29 cellular contexts compared by ENCODE assay signal in the genomic region with DNA sequence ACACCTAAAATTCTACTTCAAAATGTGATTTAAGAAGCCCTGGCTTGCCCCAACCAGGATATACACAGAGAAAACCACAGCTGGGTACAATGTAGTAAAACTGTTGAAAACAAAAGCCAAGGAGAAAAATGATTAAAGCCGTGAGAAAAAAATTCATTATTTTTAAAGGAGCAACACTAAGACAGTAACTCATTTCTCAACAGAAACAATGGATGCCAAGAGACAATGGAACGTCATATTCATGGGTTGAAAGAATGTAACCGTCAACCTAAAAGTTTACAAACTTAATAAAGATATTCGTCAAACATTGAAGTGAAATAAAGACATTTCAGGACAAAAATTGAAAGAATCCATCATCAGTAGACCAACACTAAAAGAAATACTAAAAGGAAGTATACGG.
"Had no signal": no experiment of that assay in that cellular context is flagged by ENCODE, and none has a peak within 500 bp of the region (broad histone marks: within the 10 kb centered on the region; RNA-seq: fewer than 3 reads in every experiment).

No MANE protein-coding gene starts in this region.

- H3K27ac ChIP-seq: stomach, suprapubic skin, testis, thoracic aorta, thyroid gland, tibial artery, tibial nerve, transverse colon, upper lobe of left lung, upper lobe of right lung, uterus, vagina had no signal

- H3K36me3 Mint-ChIP-seq: stimulated activated effector memory CD8-positive, alpha-beta T cell treated with anti-CD3 and anti-CD28 coated beads, Interleukin-12 subunit alpha, Interleukin-12 subunit beta, amount 100 ng/mL, for 72 hours; stimulated activated memory B cell treated with anti-CD40 and anti-IgM and Interleukin-4, amounts not matched to agents 10 μg/mL and 1 μg/mL and 100 μg/mL, for 72 hours; stimulated activated naive B cell treated with anti-CD40 and anti-IgM and Interleukin-4, amounts not matched to agents 10 μg/mL and 1 μg/mL and 100 μg/mL, for 72 hours had no signal

- H3K4me3 Mint-ChIP-seq: stimulated activated effector memory CD8-positive, alpha-beta T cell treated with anti-CD3 and anti-CD28 coated beads, Interleukin-12 subunit alpha, Interleukin-12 subunit beta, amount 100 ng/mL, for 72 hours; stimulated activated memory B cell treated with anti-CD40 and anti-IgM and Interleukin-4, amounts not matched to agents 10 μg/mL and 1 μg/mL and 100 μg/mL, for 72 hours; stimulated activated naive B cell treated with anti-CD40 and anti-IgM and Interleukin-4, amounts not matched to agents 10 μg/mL and 1 μg/mL and 100 μg/mL, for 72 hours; stimulated activated naive CD8-positive, alpha-beta T cell treated with anti-CD3 and anti-CD28 coated beads, Interleukin-15, amount 100 ng/mL, for 72 hours; stimulated activated naive CD8-positive, alpha-beta T cell treated with anti-CD3 and anti-CD28 coated beads, Interleukin-15, Interleukin-2, amounts not matched to agents 100 ng/mL and 50 ng/mL, for 24 hours; type B pancreatic cell had no signal

- H3K4me1 Mint-ChIP-seq: stimulated activated effector memory CD8-positive, alpha-beta T cell treated with anti-CD3 and anti-CD28 coated beads, Interleukin-12 subunit alpha, Interleukin-12 subunit beta, amount 100 ng/mL, for 72 hours; stimulated activated memory B cell treated with anti-CD40 and anti-IgM and Interleukin-4, amounts not matched to agents 10 μg/mL and 1 μg/mL and 100 μg/mL, for 72 hours; stimulated activated naive B cell treated with anti-CD40 and anti-IgM and Interleukin-4, amounts not matched to agents 10 μg/mL and 1 μg/mL and 100 μg/mL, for 72 hours; stimulated activated naive CD8-positive, alpha-beta T cell treated with anti-CD3 and anti-CD28 coated beads, Interleukin-15, amount 100 ng/mL, for 72 hours had no signal

- ATAC-seq: stimulated activated effector memory CD8-positive, alpha-beta T cell treated with anti-CD3 and anti-CD28 coated beads, Interleukin-12 subunit alpha, Interleukin-12 subunit beta, amount 100 ng/mL, for 72 hours; stimulated activated memory B cell treated with anti-CD40 and anti-IgM and Interleukin-4, amounts not matched to agents 10 μg/mL and 1 μg/mL and 100 μg/mL, for 72 hours; stimulated activated naive B cell treated with anti-CD40 and anti-IgM and Interleukin-4, amounts not matched to agents 10 μg/mL and 1 μg/mL and 100 μg/mL, for 72 hours; stimulated activated naive CD8-positive, alpha-beta T cell treated with anti-CD3 and anti-CD28 coated beads, Interleukin-15, amount 100 ng/mL, for 72 hours; stimulated activated naive CD8-positive, alpha-beta T cell treated with anti-CD3 and anti-CD28 coated beads, Interleukin-15, Interleukin-2, amounts not matched to agents 100 U/mL and 50 U/mL, for 24 hours; upper lobe of right lung had no signal

- DNase-seq: stimulated activated CD4-positive, alpha-beta T cell treated with anti-CD3 and anti-CD28 coated beads, Interleukin-2, amount 100 ng/mL, for 48 hours; stimulated activated CD4-positive, alpha-beta T cell treated with anti-CD3 and anti-CD28 coated beads, Interleukin-4, amount 100 ng/mL, for 1 hour; stimulated activated CD4-positive, alpha-beta T cell treated with anti-CD3 and anti-CD28 coated beads, Interleukin-4, amount 100 ng/mL, for 24 hours; stimulated activated CD4-positive, alpha-beta T cell treated with anti-CD3 and anti-CD28 coated beads, Interleukin-4, amount 100 ng/mL, for 4 hours; stimulated activated CD8-positive, alpha-beta memory T cell treated with anti-CD3 and anti-CD28 coated beads, Interleukin-4, amount 100 ng/mL, for 48 hours; stimulated activated naive B cell treated with anti-CD40 and anti-IgM and Interleukin-4, amounts not matched to agents 10 μg/mL and 1 μg/mL and 100 μg/mL, for 72 hours; stimulated activated naive CD4-positive, alpha-beta T cell; stimulated activated naive CD4-positive, alpha-beta T cell treated with Interleukin-2 at 50 U/mL for 16 hours; stimulated activated naive CD8-positive, alpha-beta T cell treated with anti-CD3 and anti-CD28 coated beads, Interleukin-15, amount 100 ng/mL, for 72 hours; stimulated activated naive CD8-positive, alpha-beta T cell treated with anti-CD3 and anti-CD28 coated beads, Interleukin-15, Interleukin-2, amounts not matched to agents 100 U/mL and 50 U/mL, for 24 hours; stomach; substantia nigra; testis; thyroid gland; tibial artery; transverse colon; trophoblast cell; upper lobe of left lung; upper lobe of right lung; uterus had no signal

- FAIRE-seq: urothelium cell line had no signal

- H3K4me3 ChIP-seq: stomach, suprapubic skin, testis, thoracic aorta, thyroid gland, tibial artery, tibial nerve, transverse colon, upper lobe of left lung, upper lobe of right lung, uterus, vagina had no signal

- H3K36me3 ChIP-seq: stomach, suprapubic skin, thoracic aorta, thyroid gland, tibial artery, tibial nerve, transverse colon, upper lobe of left lung, upper lobe of right lung, uterus, vagina had no signal

- H3K4me1 ChIP-seq: stomach, testis, thyroid gland, tibial artery, tibial nerve, transverse colon, upper lobe of left lung, upper lobe of right lung, uterus, vagina had no signal

- H3K9me3 Mint-ChIP-seq: stimulated activated effector memory CD8-positive, alpha-beta T cell treated with anti-CD3 and anti-CD28 coated beads, Interleukin-12 subunit alpha, Interleukin-12 subunit beta, amount 100 ng/mL, for 72 hours; stimulated activated naive CD8-positive, alpha-beta T cell treated with anti-CD3 and anti-CD28 coated beads, Interleukin-15, amount 100 ng/mL, for 72 hours; stimulated activated naive CD8-positive, alpha-beta T cell treated with anti-CD3 and anti-CD28 coated beads, Interleukin-15, Interleukin-2, amounts not matched to agents 100 ng/mL and 50 ng/mL, for 24 hours had no signal

- H3K27ac Mint-ChIP-seq: stimulated activated effector memory CD8-positive, alpha-beta T cell treated with anti-CD3 and anti-CD28 coated beads, Interleukin-12 subunit alpha, Interleukin-12 subunit beta, amount 100 ng/mL, for 72 hours; stimulated activated memory B cell treated with anti-CD40 and anti-IgM and Interleukin-4, amounts not matched to agents 10 μg/mL and 1 μg/mL and 100 μg/mL, for 72 hours; stimulated activated naive B cell treated with anti-CD40 and anti-IgM and Interleukin-4, amounts not matched to agents 10 μg/mL and 1 μg/mL and 100 μg/mL, for 72 hours; stimulated activated naive CD8-positive, alpha-beta T cell treated with anti-CD3 and anti-CD28 coated beads, Interleukin-15, amount 100 ng/mL, for 72 hours; stimulated activated naive CD8-positive, alpha-beta T cell treated with anti-CD3 and anti-CD28 coated beads, Interleukin-15, Interleukin-2, amounts not matched to agents 100 ng/mL and 50 ng/mL, for 24 hours; type B pancreatic cell had no signal

- H3K9me3 ChIP-seq: stomach, suprapubic skin, testis, thoracic aorta, thyroid gland, tibial artery, tibial nerve, transverse colon, upper lobe of left lung, upper lobe of right lung, uterus, vagina had no signal

- H3K27me3 ChIP-seq: stomach, suprapubic skin, testis, thyroid gland, tibial artery, tibial nerve, transverse colon, upper lobe of left lung, upper lobe of right lung, uterus, vagina had no signal

- H3K27me3 Mint-ChIP-seq: stimulated activated naive CD8-positive, alpha-beta T cell treated with anti-CD3 and anti-CD28 coated beads, Interleukin-15, Interleukin-2, amounts not matched to agents 100 ng/mL and 50 ng/mL, for 24 hours; type B pancreatic cell had no signal
